In genomic region chr21:16587141-16587570, GRCh38 we compare ENCODE assay signal across 9 cellular contexts.
DNase-seq lines count a peak whose midpoint lies in the region; ATAC-seq and TF ChIP-seq lines count a peak whose summit lies in the region.
"Had no signal": no experiment of that assay in that cellular context is flagged by ENCODE, and none has a peak within 500 bp of the region (broad histone marks: within the 10 kb centered on the region; RNA-seq: fewer than 3 reads in every experiment).

No MANE protein-coding gene starts in this region.

- H3K14ac ChIP-seq in mesenchymal stem cell (ENCODE audit: low read length in 2 of 2) = no peak overlapping the region

- no peaks in the 10 kb centered on the region for H3K4me1 Mint-ChIP-seq in CD8-positive, alpha-beta memory T cell
- peaks cover 5% of the 10 kb centered on the region for H3K4me1 Mint-ChIP-seq in CD14-positive monocyte

- DNase-seq in A673 (ENCODE audit: low spot score) (peak; percentile 7), NCI-H1417 treated with DMSO at 0.1 percent for 48 hours (lab: John Stamatoyannopoulos, UW) (peak; percentile 65), cerebellum (ENCODE audit: low spot score) (peak; percentile 75), mesenchymal stem cell (no peak), NCI-H2171 treated with DMSO at 0.1 percent for 48 hours (lab: John Stamatoyannopoulos, UW) (no peak), CD14-positive monocyte (ENCODE audit: low spot score) (no peak)
- no peak for DNase-seq in CD8-positive, alpha-beta memory T cell
- DNase-seq: NCI-H1105 treated with DMSO at 0.1 percent for 48 hours had no signal

- H3K23ac ChIP-seq in mesenchymal stem cell (ENCODE audit: low read length in 2 of 2) = no peak overlapping the region

- H3K79me1 ChIP-seq in mesenchymal stem cell (replicated peaks; ENCODE audit: low read length, poor library complexity, severe bottlenecking) = peaks cover 1% of the 10 kb centered on the region

- H2AFZ ChIP-seq in mesenchymal stem cell (ENCODE audit: low read depth, low read length) = no peak overlapping the region

- H3K4me1 ChIP-seq in A673 (ENCODE audit: insufficient read depth, low read length, poor library complexity, severe bottlenecking) = no peaks in the 10 kb centered on the region
- H3K4me1 ChIP-seq in mesenchymal stem cell (ENCODE audit: control insufficient read depth, insufficient read depth, low read depth, low read length) = peaks cover 5% of the 10 kb centered on the region
- no peaks in the 10 kb centered on the region for H3K4me1 ChIP-seq in CD8-positive, alpha-beta memory T cell (ENCODE audit: insufficient read depth, low read length)

- H3K36me3 ChIP-seq in A673 (ENCODE audit: insufficient read depth, low read length, poor library complexity, severe bottlenecking) = no peaks in the 10 kb centered on the region
- H3K36me3 ChIP-seq in mesenchymal stem cell (ENCODE audit: control insufficient read depth in 1 of 2, insufficient read depth in 2 of 2, low read depth in 1 of 2, low read length in 2 of 2) = no peaks in the 10 kb centered on the region
- H3K36me3 ChIP-seq in CD8-positive, alpha-beta memory T cell (ENCODE audit: insufficient read depth, low read length) = no peaks in the 10 kb centered on the region

- POLR2A ChIA-PET in A673 (lab: Charles Lee; ENCODE audit: low non-redundant PET) = no interaction called here
- POLR2A ChIA-PET in CD8-positive, alpha-beta memory T cell (lab: Charles Lee) = no interaction called here

- no peak overlapping the region for H4K8ac ChIP-seq in mesenchymal stem cell (ENCODE audit: low read length)

- H3K18ac ChIP-seq in mesenchymal stem cell (ENCODE audit: low read depth in 1 of 2, low read length in 2 of 2) = no peak overlapping the region

- no peaks in the 10 kb centered on the region for H3K27me3 ChIP-seq in A673 (replicated peaks; ENCODE audit: insufficient read depth, low read depth, low read length, poor library complexity)
- no peaks in the 10 kb centered on the region for H3K27me3 ChIP-seq in mesenchymal stem cell (ENCODE audit: control insufficient read depth in 1 of 2, insufficient read depth in 1 of 2, low read length in 2 of 2)
- no peaks in the 10 kb centered on the region for H3K27me3 ChIP-seq in CD8-positive, alpha-beta memory T cell (ENCODE audit: insufficient read depth, low read length, poor library complexity, severe bottlenecking)

- H3K4me2 ChIP-seq in mesenchymal stem cell (ENCODE audit: low read length, poor library complexity, severe bottlenecking) = no peak overlapping the region

- H3K36me3 Mint-ChIP-seq in CD8-positive, alpha-beta memory T cell = no peaks in the 10 kb centered on the region
- no peaks in the 10 kb centered on the region for H3K36me3 Mint-ChIP-seq in CD14-positive monocyte

- no peak overlapping the region for H3K4me3 Mint-ChIP-seq in CD8-positive, alpha-beta memory T cell
- H3K4me3 Mint-ChIP-seq in CD14-positive monocyte = no peak overlapping the region

- no peak overlapping the region for H4K91ac ChIP-seq in mesenchymal stem cell (ENCODE audit: low read length)

- TF ChIP-seq CTCF in A673 (conservative IDR thresholded peaks at IDR 0.05; ENCODE audit: low read depth, low read length) (no peak), CD14-positive monocyte (IDR thresholded peaks at IDR 0.05) (no peak)

- no peak overlapping the region for H3K4ac ChIP-seq in mesenchymal stem cell (ENCODE audit: low read depth in 1 of 2, low read length in 2 of 2)

- H3K27me3 Mint-ChIP-seq in CD8-positive, alpha-beta memory T cell = no peaks in the 10 kb centered on the region
- H3K27me3 Mint-ChIP-seq in CD14-positive monocyte (ENCODE audit: low read depth in 3 of 3) = peaks cover 0 to 2% (median 0%) of the 10 kb centered on the region in 3 donors

- H3K9ac ChIP-seq in mesenchymal stem cell (ENCODE audit: low read length) = peak overlapping the region; percentile 94

- peaks cover 0 to 9% (median 4%) of the 10 kb centered on the region in 5 donors for H3K9me3 Mint-ChIP-seq in CD8-positive, alpha-beta memory T cell
- H3K9me3 Mint-ChIP-seq in CD14-positive monocyte = peaks cover 0 to 3% (median 0%) of the 10 kb centered on the region in 7 donors

- WGBS in mesenchymal stem cell = 66% methylated on average over 4 of the region's 5 CpGs

- intact Hi-C loops in A673 (cut with micrococcal nuclease; ENCODE audit: unreplicated experiment) (no loop called here), CD14-positive monocyte (cut with micrococcal nuclease) (no loop called here)

- no peak overlapping the region for H2BK12ac ChIP-seq in mesenchymal stem cell (ENCODE audit: low read length in 2 of 2)

- H3K9me3 ChIP-seq in A673 (ENCODE audit: low read depth, low read length, poor library complexity, severe bottlenecking) (no peaks in the 10 kb centered on the region), mesenchymal stem cell (ENCODE audit: control insufficient read depth, low read length) (no peaks in the 10 kb centered on the region)
- H3K9me3 ChIP-seq in CD8-positive, alpha-beta memory T cell (ENCODE audit: low read length) = no peaks in the 10 kb centered on the region

- H2BK5ac ChIP-seq in mesenchymal stem cell (ENCODE audit: low read depth, low read length, poor library complexity, severe bottlenecking) = no peak overlapping the region

- no peak overlapping the region for H2AK5ac ChIP-seq in mesenchymal stem cell (ENCODE audit: low read length, severe bottlenecking)

- no peak overlapping the region for H2BK15ac ChIP-seq in mesenchymal stem cell (ENCODE audit: low read depth, poor library complexity, severe bottlenecking)

- no peak overlapping the region for H3K27ac Mint-ChIP-seq in CD8-positive, alpha-beta memory T cell
- H3K27ac Mint-ChIP-seq in CD14-positive monocyte = no peak overlapping the region

- no peak overlapping the region for H2BK120ac ChIP-seq in mesenchymal stem cell (ENCODE audit: low read depth, low read length)

- no TSS peak for BruUV-seq in A673 (replicated peaks; lab: Mats Ljungman, UMichigan)

- CTCF ChIA-PET in A673 (lab: Charles Lee) = no interaction called here
- CTCF ChIA-PET in CD8-positive, alpha-beta memory T cell (lab: Charles Lee) = no interaction called here

- H3K4me3 ChIP-seq in A673 (ENCODE audit: low read depth, low read length, poor library complexity, severe bottlenecking) = no peak overlapping the region
- H3K4me3 ChIP-seq in mesenchymal stem cell (ENCODE audit: insufficient read depth in 1 of 2, low read depth in 1 of 2, low read length in 2 of 2) = peak overlapping the region in 1 of 2 experiments; percentile 71
- no peak overlapping the region for H3K4me3 ChIP-seq in CD8-positive, alpha-beta memory T cell (ENCODE audit: low read length)

- no peak overlapping the region for H3K27ac ChIP-seq in A673 (ENCODE audit: low read depth, low read length, poor library complexity, severe bottlenecking)
- H3K27ac ChIP-seq in mesenchymal stem cell (ENCODE audit: low read length, poor library complexity, severe bottlenecking) = peak overlapping the region; percentile 36
- no peak overlapping the region for H3K27ac ChIP-seq in CD8-positive, alpha-beta memory T cell (ENCODE audit: low read depth, low read length)

- ATAC-seq in GM18873 (IDR thresholded peaks at IDR 0.05; ENCODE audit: low FRiP score, unreplicated experiment) = no peak

Comparison
In these comparisons a context has a peak if more than half of its experiments do, and no peak if none do; other contexts are left out.
1. DNase-seq: peak in A673 (single experiment), NCI-H1417 treated with DMSO at 0.1 percent for 48 hours (single experiment) and cerebellum (single experiment); none in mesenchymal stem cell (single experiment), CD8-positive, alpha-beta memory T cell (0 of 5), NCI-H2171 treated with DMSO at 0.1 percent for 48 hours (single experiment) and CD14-positive monocyte (single experiment).